Comparison of ENCODE assay signal across 15 cellular contexts in genomic region chr5:142830241-142831018, GRCh38.
A peak's percentile ranks its signal among the peaks of the same experiment; 100 is the strongest.
DNase-seq lines count a peak whose midpoint lies in the region; TF ChIP-seq lines count a peak whose summit lies in the region.
"Had no signal": no experiment of that assay in that cellular context is flagged by ENCODE, and none has a peak within 500 bp of the region (broad histone marks: within the 10 kb centered on the region; RNA-seq: fewer than 3 reads in every experiment).

No MANE protein-coding gene starts in this region.

- CTCF ChIA-PET in AG04450 (lab: Charles Lee): interaction anchor here (1.3 to 1.6 kb wide), 3 partner anchors 50 to 117 kb away, joined by 3 to 7 read pairs (median 6); no protein-coding TSS in a partner anchor

- peak overlapping the region; percentile 58; the same call in 1 of the 2 replicates for H3K27ac Mint-ChIP-seq in HFFc6

- no peak overlapping the region for H2AK5ac ChIP-seq in mesenchymal stem cell (ENCODE audit: low read length, severe bottlenecking)

- H3K36me3 ChIP-seq in mesenchymal stem cell (ENCODE audit: control insufficient read depth in 1 of 2, insufficient read depth in 2 of 2, low read depth in 1 of 2, low read length in 2 of 2): no peaks in the 10 kb centered on the region

- H3K4me3 ChIP-seq in AG04450 (ENCODE audit: low read depth, low read length) (no peak overlapping the region), astrocyte of the spinal cord (ENCODE audit: low read depth, low read length) (no peak overlapping the region), mesenchymal stem cell (ENCODE audit: insufficient read depth in 1 of 2, low read depth in 1 of 2, low read length in 2 of 2) (peak overlapping the region in 1 of 2 experiments; percentile 19)
- H3K4me3 ChIP-seq: BLaER1 treated with 17β-estradiol and CSF1 and Interleukin-3, amounts not matched to agents 10 nM and 100 nM had no signal

- peaks cover 29% of the 10 kb centered on the region for H3K79me1 ChIP-seq in mesenchymal stem cell (replicated peaks; ENCODE audit: low read length, poor library complexity, severe bottlenecking)

- no peaks in the 10 kb centered on the region for H3K36me3 Mint-ChIP-seq in HFFc6 (ENCODE audit: low read depth)

- no peak overlapping the region for H4K8ac ChIP-seq in mesenchymal stem cell (ENCODE audit: low read length)

- DNase-seq in AG04450 (ENCODE audit: low read depth, low spot score) (peak; percentile 44), HFFc6 (peak; percentile 54), astrocyte of the spinal cord (ENCODE audit: low read depth, low spot score) (peak; percentile 81), mesenchymal stem cell (peak; percentile 22), epidermal melanocyte (ENCODE audit: insufficient read length, low spot score) (no peak), A172 (ENCODE audit: low spot score) (no peak), cortex of kidney (lab: John Stamatoyannopoulos, UW) (no peak)
- no peak for DNase-seq in activated CD4-positive, alpha-beta T cell treated with anti-CD3 and anti-CD28 coated beads, Interleukin-2, amount 50 U/mL, for 1 hour
- DNase-seq: activated naive CD4-positive, alpha-beta T cell; GDM1; islet precursor cell; NCI-H748 treated with DMSO at 0.1 percent for 48 hours; stimulated activated CD4-positive, alpha-beta T cell treated with anti-CD3 and anti-CD28 coated beads, Interleukin-4, amount 100 ng/mL, for 4 hours; stimulated activated naive CD4-positive, alpha-beta T cell had no signal

- TF ChIP-seq CTCF in AG04450 (IDR thresholded peaks at IDR 0.05; ENCODE audit: low read depth, low read length) (no peak), HFFc6 (IDR thresholded peaks at IDR 0.05) (no peak), astrocyte of the spinal cord (IDR thresholded peaks at IDR 0.05; ENCODE audit: low read depth, low read length) (no peak)

- peaks cover under 1% of the 10 kb centered on the region; the same call in 1 of the 2 replicates for H3K27me3 Mint-ChIP-seq in HFFc6 (ENCODE audit: insufficient read depth)

- peaks cover 19% of the 10 kb centered on the region for H3K4me1 ChIP-seq in mesenchymal stem cell (ENCODE audit: control insufficient read depth, insufficient read depth, low read depth, low read length)

- H3K27me3 ChIP-seq in AG04450 (ENCODE audit: control insufficient read depth, insufficient read depth, low read length) (no peaks in the 10 kb centered on the region), mesenchymal stem cell (ENCODE audit: control insufficient read depth in 1 of 2, insufficient read depth in 1 of 2, low read length in 2 of 2) (no peaks in the 10 kb centered on the region)
- H3K27me3 ChIP-seq: BLaER1 treated with 17β-estradiol and CSF1 and Interleukin-3, amounts not matched to agents 10 nM and 100 nM had no signal

- H2BK15ac ChIP-seq in mesenchymal stem cell (ENCODE audit: low read depth, poor library complexity, severe bottlenecking): no peak overlapping the region

- H3K9me3 ChIP-seq in AG04450 (ENCODE audit: control insufficient read depth, insufficient read depth, low read length) (no peaks in the 10 kb centered on the region), mesenchymal stem cell (ENCODE audit: control insufficient read depth, low read length) (no peaks in the 10 kb centered on the region)
- H3K9me3 ChIP-seq: BLaER1 treated with 17β-estradiol and CSF1 and Interleukin-3, amounts not matched to agents 10 nM and 100 nM had no signal

- H2BK5ac ChIP-seq in mesenchymal stem cell (ENCODE audit: low read depth, low read length, poor library complexity, severe bottlenecking): no peak overlapping the region

- no peak overlapping the region for H2AFZ ChIP-seq in mesenchymal stem cell (ENCODE audit: low read depth, low read length)

- H3K23ac ChIP-seq in mesenchymal stem cell (ENCODE audit: low read length in 2 of 2): no peak overlapping the region

- peak overlapping the region; percentile 59 for H3K4me3 Mint-ChIP-seq in HFFc6

- H3K4me2 ChIP-seq in mesenchymal stem cell (ENCODE audit: low read length, poor library complexity, severe bottlenecking): peak overlapping the region; percentile 23

- no peak overlapping the region for H3K18ac ChIP-seq in mesenchymal stem cell (ENCODE audit: low read depth in 1 of 2, low read length in 2 of 2)

- POLR2A ChIA-PET in AG04450 (lab: Yijun Ruan, JAX): no interaction called here

- no peaks in the 10 kb centered on the region for H3K9me3 Mint-ChIP-seq in HFFc6

- 88% methylated on average over 7 of the region's 8 CpGs for WGBS in mesenchymal stem cell

- no peak overlapping the region for H2BK12ac ChIP-seq in mesenchymal stem cell (ENCODE audit: low read length in 2 of 2)

- in situ Hi-C loops in astrocyte of the spinal cord (cut with HindIII; ENCODE audit: low sequenced_read_pairs): no loop called here

- no peak overlapping the region for H3K14ac ChIP-seq in mesenchymal stem cell (ENCODE audit: low read length in 2 of 2)

- no peak overlapping the region for H3K4ac ChIP-seq in mesenchymal stem cell (ENCODE audit: low read depth in 1 of 2, low read length in 2 of 2)

- H3K27ac ChIP-seq in AG04450 (ENCODE audit: low read depth, low read length): peak overlapping the region; percentile 40
- H3K27ac ChIP-seq in mesenchymal stem cell (ENCODE audit: low read length, poor library complexity, severe bottlenecking): peak overlapping the region; percentile 43
- H3K27ac ChIP-seq: BLaER1 treated with 17β-estradiol and CSF1 and Interleukin-3, amounts not matched to agents 10 nM and 100 nM had no signal

- H4K91ac ChIP-seq in mesenchymal stem cell (ENCODE audit: low read length): no peak overlapping the region

- no peak overlapping the region for H2BK120ac ChIP-seq in mesenchymal stem cell (ENCODE audit: low read depth, low read length)

- H3K9ac ChIP-seq in mesenchymal stem cell (ENCODE audit: low read length): peak overlapping the region; percentile 44
- H3K9ac ChIP-seq: BLaER1 treated with 17β-estradiol and CSF1 and Interleukin-3, amounts not matched to agents 10 nM and 100 nM had no signal

- peaks cover 65% of the 10 kb centered on the region for H3K4me1 Mint-ChIP-seq in HFFc6 (ENCODE audit: low read depth)

Comparison
In these comparisons a context has a peak if more than half of its experiments do, and no peak if none do; other contexts are left out.
1. DNase-seq: peak in AG04450 (single experiment), HFFc6 (single experiment), astrocyte of the spinal cord (single experiment) and mesenchymal stem cell (single experiment); none in activated CD4-positive, alpha-beta T cell treated with anti-CD3 and anti-CD28 coated beads, Interleukin-2, amount 50 U/mL, for 1 hour (single experiment), epidermal melanocyte (single experiment), A172 (single experiment) and cortex of kidney (single experiment).